ENCODE assay signal across 10 cellular contexts in the genomic region with DNA sequence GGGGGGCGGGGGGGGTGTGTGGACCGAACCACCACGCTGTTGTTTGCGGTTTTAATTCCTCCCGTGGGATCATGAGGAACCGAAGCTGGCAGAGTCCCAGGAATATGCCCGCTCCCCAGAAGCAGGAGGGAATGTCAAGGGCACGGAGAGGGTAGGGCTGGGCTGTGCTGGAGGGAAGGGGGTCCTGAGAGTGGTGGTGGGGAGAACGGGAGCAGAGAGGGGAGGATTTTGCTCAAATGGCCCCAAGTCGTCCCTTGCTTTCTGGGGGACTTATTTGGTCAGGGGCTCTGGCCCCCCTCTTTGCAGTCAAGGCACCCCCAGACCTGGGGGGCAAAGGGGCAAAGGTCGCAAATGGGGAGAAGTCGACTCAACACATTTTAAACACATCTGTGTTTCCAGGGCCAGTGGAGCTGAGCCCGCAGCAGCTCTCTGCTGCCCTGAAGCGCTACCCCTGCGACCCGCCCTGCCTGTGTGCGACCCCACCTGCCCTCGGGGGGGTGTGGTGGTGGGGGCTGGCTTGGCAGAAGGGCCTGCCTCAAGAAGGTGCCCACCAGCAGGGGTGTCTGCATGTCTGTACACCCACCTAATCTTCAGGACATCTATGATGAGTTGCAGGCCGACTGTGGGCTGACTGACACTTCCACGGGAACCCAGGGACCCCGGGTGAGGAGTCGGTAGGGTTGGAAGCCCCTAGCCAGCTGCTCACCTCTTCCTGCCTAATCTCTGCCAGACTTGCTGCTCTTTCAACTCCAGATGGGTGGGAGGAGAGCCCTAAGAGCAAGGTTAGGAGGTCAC. TPM values are rescaled to one million over a fixed set of nuclear protein-coding genes. Genes with fewer than 3 reads are reported as not detected.
A peak's percentile ranks its signal among the peaks of the same experiment; 100 is the strongest.
DNase-seq lines count a peak whose midpoint lies in the region; ATAC-seq and TF ChIP-seq lines count a peak whose summit lies in the region.
"Had no signal": no experiment of that assay in that cellular context is flagged by ENCODE, and none has a peak within 500 bp of the region (broad histone marks: within the 10 kb centered on the region; RNA-seq: fewer than 3 reads in every experiment).

No MANE protein-coding gene starts in this region.

- no peak overlapping the region for H3K4ac ChIP-seq in mesenchymal stem cell (ENCODE audit: low read depth in 1 of 2, low read length in 2 of 2)

- no peak overlapping the region for H3K23ac ChIP-seq in mesenchymal stem cell (ENCODE audit: low read length in 2 of 2)

- no peak overlapping the region for H2BK5ac ChIP-seq in mesenchymal stem cell (ENCODE audit: low read depth, low read length, poor library complexity, severe bottlenecking)

- WGBS in heart right ventricle, 2 donors = 33 to 46% methylated on average over 19 to 22 of the region's 22 CpGs
- WGBS in mesenchymal stem cell = 45% methylated on average over 17 of the region's 22 CpGs

- H2BK15ac ChIP-seq in mesenchymal stem cell (ENCODE audit: low read depth, poor library complexity, severe bottlenecking) = no peak overlapping the region

- H3K36me3 ChIP-seq in heart right ventricle = no peaks in the 10 kb centered on the region
- H3K36me3 ChIP-seq in mesenchymal stem cell (ENCODE audit: control insufficient read depth in 1 of 2, insufficient read depth in 2 of 2, low read depth in 1 of 2, low read length in 2 of 2) = no peaks in the 10 kb centered on the region

- H3K4me1 ChIP-seq in heart right ventricle (peaks cover 0 to 12% (median 0%) of the 10 kb centered on the region in 9 donors), mesenchymal stem cell (ENCODE audit: control insufficient read depth, insufficient read depth, low read depth, low read length) (peaks cover 9% of the 10 kb centered on the region)

- H3K27ac ChIP-seq in heart right ventricle (no peak overlapping the region), mesenchymal stem cell (ENCODE audit: low read length, poor library complexity, severe bottlenecking) (no peak overlapping the region)

- in situ Hi-C loops in astrocyte of the cerebellum (cut with HindIII; ENCODE audit: low sequenced_read_pairs) = no loop called here

- H4K91ac ChIP-seq in mesenchymal stem cell (ENCODE audit: low read length) = no peak overlapping the region

- no peak overlapping the region for H2BK120ac ChIP-seq in mesenchymal stem cell (ENCODE audit: low read depth, low read length)

- TF ChIP-seq CTCF in heart right ventricle (IDR thresholded peaks at IDR 0.05) (no peak), astrocyte of the cerebellum (IDR thresholded peaks at IDR 0.05; ENCODE audit: low read depth, low read length, missing control alignments) (no peak)

- intact Hi-C loops in Right ventricle myocardium superior (cut with DNase I) (no loop called here), heart right ventricle (cut with DNase I) (no loop called here)

- H3K14ac ChIP-seq in mesenchymal stem cell (ENCODE audit: low read length in 2 of 2) = no peak overlapping the region

- H3K79me1 ChIP-seq in mesenchymal stem cell (replicated peaks; ENCODE audit: low read length, poor library complexity, severe bottlenecking) = no peaks in the 10 kb centered on the region

- H3K27me3 ChIP-seq in heart right ventricle (peaks cover 14 to 59% (median 48%) of the 10 kb centered on the region in 7 donors), mesenchymal stem cell (ENCODE audit: control insufficient read depth in 1 of 2, insufficient read depth in 1 of 2, low read length in 2 of 2) (peaks cover 36 to 88% of the 10 kb centered on the region in 2 experiments)

- H2AK5ac ChIP-seq in mesenchymal stem cell (ENCODE audit: low read length, severe bottlenecking) = no peak overlapping the region

- H3K9me3 ChIP-seq in heart right ventricle (no peaks in the 10 kb centered on the region), mesenchymal stem cell (ENCODE audit: control insufficient read depth, low read length) (no peaks in the 10 kb centered on the region)

- no peak overlapping the region for H2BK12ac ChIP-seq in mesenchymal stem cell (ENCODE audit: low read length in 2 of 2)

- peak overlapping the region; percentile 51 for H3K4me2 ChIP-seq in mesenchymal stem cell (ENCODE audit: low read length, poor library complexity, severe bottlenecking)

- no peak overlapping the region for H2AFZ ChIP-seq in mesenchymal stem cell (ENCODE audit: low read depth, low read length)

- H3K4me3 ChIP-seq in heart right ventricle (peak overlapping the region in 5 of 10 donors; percentile 19 to 37 (median 31)), astrocyte of the cerebellum (ENCODE audit: low read depth, low read length) (peak overlapping the region; percentile 11), mesenchymal stem cell (ENCODE audit: insufficient read depth in 1 of 2, low read depth in 1 of 2, low read length in 2 of 2) (no peak overlapping the region)

- H3K18ac ChIP-seq in mesenchymal stem cell (ENCODE audit: low read depth in 1 of 2, low read length in 2 of 2) = no peak overlapping the region

- no peak overlapping the region for H3K9ac ChIP-seq in mesenchymal stem cell (ENCODE audit: low read length)

- DNase-seq in Right ventricle myocardium superior (peak; percentile 24), heart right ventricle (no peak), astrocyte of the cerebellum (ENCODE audit: low read depth) (no peak), mesenchymal stem cell (no peak), DMS114 treated with DMSO at 0.1 percent for 48 hours (lab: John Stamatoyannopoulos, UW; ENCODE audit: unreplicated experiment) (no peak), middle frontal gyrus (ENCODE audit: extremely low spot score, low spot score) (no peak)
- DNase-seq: HCEC 1CT; stimulated activated naive CD4-positive, alpha-beta T cell treated with Interleukin-2 at 50 U/mL for 16 hours had no signal

- ATAC-seq in Right ventricle myocardium superior (ENCODE audit: poor library complexity) (no peak), heart right ventricle (no peak), GM19463 (IDR thresholded peaks at IDR 0.05; ENCODE audit: unreplicated experiment) (no peak), HG03457 (IDR thresholded peaks at IDR 0.05; ENCODE audit: unreplicated experiment) (no peak)

- no peak overlapping the region for H4K8ac ChIP-seq in mesenchymal stem cell (ENCODE audit: low read length)

RNA-seq across cellular contexts. Expression of gene ATP2B2, which starts 0.6 kb away (rescaled TPM):
- not detected for total RNA-seq in Right ventricle myocardium superior
- total RNA-seq in heart right ventricle = under 1 TPM in 6 of 10 donors, not detected in 4; 0.05 to 0.30 (median 0.15) TPM
- under 1 TPM; under 0.01 to 0.07 TPM for polyA plus RNA-seq in heart right ventricle
- polyA plus RNA-seq in mesenchymal stem cell (2013, experiment 1 of 2) = not detected
- not detected for polyA plus RNA-seq in mesenchymal stem cell (2013, experiment 2 of 2)
